In genomic region chr5:78077369-78078068, GRCh38 we compare ENCODE assay signal across 21 cellular contexts.
DNase-seq lines count a peak whose midpoint lies in the region; ATAC-seq and TF ChIP-seq lines count a peak whose summit lies in the region.
"Had no signal": no experiment of that assay in that cellular context is flagged by ENCODE, and none has a peak within 500 bp of the region (broad histone marks: within the 10 kb centered on the region; RNA-seq: fewer than 3 reads in every experiment).

No MANE protein-coding gene starts in this region.

- H3K4me3 ChIP-seq in epithelial cell of esophagus (ENCODE audit: low read length), result no peak overlapping the region

- peaks cover 1% of the 10 kb centered on the region for H3K9me3 Mint-ChIP-seq in activated naive CD8-positive, alpha-beta T cell treated with anti-CD3 and anti-CD28 coated beads for 36 hours
- H3K9me3 Mint-ChIP-seq in activated naive CD8-positive, alpha-beta T cell treated with anti-CD3 and anti-CD28 coated beads, Interleukin-2, amount 50 U/mL, for 24 hours, result no peaks in the 10 kb centered on the region
- no peaks in the 10 kb centered on the region for H3K9me3 Mint-ChIP-seq in naive B cell

- no peak for ATAC-seq in activated naive CD8-positive, alpha-beta T cell treated with anti-CD3 and anti-CD28 coated beads, Interleukin-2, amount 50 U/mL, for 24 hours
- ATAC-seq in naive B cell (ENCODE audit: low read depth in 2 of 2), result no peak
- ATAC-seq: CD8-positive, alpha-beta T cell; PC-3 had no signal

- no peaks in the 10 kb centered on the region for H3K4me1 Mint-ChIP-seq in activated naive CD8-positive, alpha-beta T cell treated with anti-CD3 and anti-CD28 coated beads for 36 hours
- peaks cover 1% of the 10 kb centered on the region for H3K4me1 Mint-ChIP-seq in activated naive CD8-positive, alpha-beta T cell treated with anti-CD3 and anti-CD28 coated beads, Interleukin-2, amount 50 U/mL, for 24 hours
- H3K4me1 Mint-ChIP-seq in naive B cell, result peaks cover 0 to 6% (median 3%) of the 10 kb centered on the region in 3 donors

- no peak overlapping the region for H3K4me3 Mint-ChIP-seq in activated naive CD8-positive, alpha-beta T cell treated with anti-CD3 and anti-CD28 coated beads for 36 hours
- no peak overlapping the region for H3K4me3 Mint-ChIP-seq in activated naive CD8-positive, alpha-beta T cell treated with anti-CD3 and anti-CD28 coated beads, Interleukin-2, amount 50 U/mL, for 24 hours
- no peak overlapping the region for H3K4me3 Mint-ChIP-seq in naive B cell
- H3K4me3 Mint-ChIP-seq: CD8-positive, alpha-beta T cell had no signal

- H3K27me3 Mint-ChIP-seq in activated naive CD8-positive, alpha-beta T cell treated with anti-CD3 and anti-CD28 coated beads for 36 hours, result no peaks in the 10 kb centered on the region
- no peaks in the 10 kb centered on the region for H3K27me3 Mint-ChIP-seq in activated naive CD8-positive, alpha-beta T cell treated with anti-CD3 and anti-CD28 coated beads, Interleukin-2, amount 50 U/mL, for 24 hours
- no peaks in the 10 kb centered on the region for H3K27me3 Mint-ChIP-seq in naive B cell

- peak overlapping the region; percentile 8 for H3K27ac Mint-ChIP-seq in activated naive CD8-positive, alpha-beta T cell treated with anti-CD3 and anti-CD28 coated beads for 36 hours
- no peak overlapping the region for H3K27ac Mint-ChIP-seq in activated naive CD8-positive, alpha-beta T cell treated with anti-CD3 and anti-CD28 coated beads, Interleukin-2, amount 50 U/mL, for 24 hours
- peak overlapping the region in 5 of 6 donors; percentile 12 to 71 (median 44) for H3K27ac Mint-ChIP-seq in naive B cell
- H3K27ac Mint-ChIP-seq: CD8-positive, alpha-beta T cell had no signal

- peaks cover 26% of the 10 kb centered on the region for H3K36me3 Mint-ChIP-seq in activated naive CD8-positive, alpha-beta T cell treated with anti-CD3 and anti-CD28 coated beads for 36 hours
- peaks cover 28% of the 10 kb centered on the region for H3K36me3 Mint-ChIP-seq in activated naive CD8-positive, alpha-beta T cell treated with anti-CD3 and anti-CD28 coated beads, Interleukin-2, amount 50 U/mL, for 24 hours (ENCODE audit: low read depth)
- peaks cover 17% of the 10 kb centered on the region in 2 donors for H3K36me3 Mint-ChIP-seq in naive B cell

- TF ChIP-seq CTCF in epithelial cell of esophagus (IDR thresholded peaks at IDR 0.05; ENCODE audit: insufficient read depth, low read depth, low read length, missing control alignments), result no peak

- no peak for DNase-seq in activated naive CD8-positive, alpha-beta T cell treated with anti-CD3 and anti-CD28 coated beads for 36 hours
- DNase-seq in activated naive CD8-positive, alpha-beta T cell treated with anti-CD3 and anti-CD28 coated beads, Interleukin-2, amount 50 U/mL, for 24 hours, result no peak
- DNase-seq in amniotic epithelial cell (ENCODE audit: low read depth) (peak; percentile 18), epithelial cell of esophagus (ENCODE audit: low read depth) (peak; percentile 44), naive B cell (no peak), dermis blood vessel endothelial cell (no peak), NCI-H1930 (lab: John Stamatoyannopoulos, UW) (no peak)
- no peak for DNase-seq in stimulated activated CD4-positive, alpha-beta T cell treated with anti-CD3 and anti-CD28 coated beads, Interleukin-4, amount 100 ng/mL, for 1 hour
- DNase-seq: AML-193; C1 segment of cervical spinal cord; Calu3; CD8-positive, alpha-beta T cell; DMS153; GOT3; HCEC 1CT; KBM-7; NCI-H1694; NCI-H446; NCI-H526 treated with DMSO at 0.1 percent for 48 hours; PC-3; SHP77 treated with DMSO at 0.1 percent for 48 hours had no signal

Comparison
In these comparisons a context has a peak if more than half of its experiments do, and no peak if none do; other contexts are left out.
1. DNase-seq: peak in amniotic epithelial cell (single experiment) and epithelial cell of esophagus (single experiment); none in activated naive CD8-positive, alpha-beta T cell treated with anti-CD3 and anti-CD28 coated beads for 36 hours (single experiment), activated naive CD8-positive, alpha-beta T cell treated with anti-CD3 and anti-CD28 coated beads, Interleukin-2, amount 50 U/mL, for 24 hours (single experiment), naive B cell (single experiment), dermis blood vessel endothelial cell (single experiment), NCI-H1930 (0 of 2) and stimulated activated CD4-positive, alpha-beta T cell treated with anti-CD3 and anti-CD28 coated beads, Interleukin-4, amount 100 ng/mL, for 1 hour (single experiment).